ENCODE assay signal across 9 cellular contexts in the genomic region with DNA sequence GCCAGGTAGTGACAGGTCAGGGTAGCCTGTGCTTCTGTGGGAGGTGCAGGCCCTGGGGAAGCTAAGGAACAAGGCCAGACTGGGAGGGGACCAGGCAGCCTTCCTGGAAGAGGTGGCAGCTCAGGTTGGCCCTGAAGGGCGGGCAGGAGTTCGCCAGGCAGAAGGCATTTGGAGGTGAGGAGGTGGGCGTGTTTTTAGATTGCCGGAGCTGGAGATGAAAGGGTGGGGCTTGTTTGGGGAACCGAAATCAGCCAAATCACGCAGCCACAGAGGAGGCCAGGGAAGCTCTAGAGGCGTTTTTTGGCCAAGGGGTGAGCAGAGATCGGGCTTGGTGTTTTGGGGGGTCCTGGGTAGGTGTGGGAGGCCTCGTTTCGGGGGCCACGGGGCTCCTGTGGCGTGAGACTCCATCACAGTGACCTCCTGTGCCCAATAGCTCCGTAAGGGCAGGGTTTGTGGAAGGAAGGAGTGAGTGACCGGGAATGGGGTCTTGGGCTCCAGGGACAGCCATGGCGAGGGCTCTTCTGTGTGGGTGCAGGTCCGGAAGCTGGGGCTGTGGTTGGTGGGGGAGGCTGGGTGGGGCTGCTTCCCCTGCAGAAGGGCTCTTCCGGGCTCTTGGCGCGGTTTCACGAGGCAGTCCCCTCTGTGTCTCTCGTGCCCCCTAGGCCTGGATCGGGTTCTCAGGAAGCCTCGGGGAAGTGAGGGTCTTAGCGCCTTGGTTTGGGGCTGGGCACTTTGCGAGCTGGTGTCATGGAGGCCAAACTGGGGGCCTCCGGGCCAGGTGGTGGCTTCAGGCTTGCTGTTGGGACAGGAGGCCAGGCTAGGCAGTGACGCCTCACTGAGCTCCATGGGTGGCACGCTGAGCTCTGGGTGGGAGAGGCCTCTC. TPM values are rescaled to one million over a fixed set of nuclear protein-coding genes. Genes with fewer than 3 reads are reported as not detected.
DNase-seq lines count a peak whose midpoint lies in the region; ATAC-seq and TF ChIP-seq lines count a peak whose summit lies in the region.
"Had no signal": no experiment of that assay in that cellular context is flagged by ENCODE, and none has a peak within 500 bp of the region (broad histone marks: within the 10 kb centered on the region; RNA-seq: fewer than 3 reads in every experiment).

No MANE protein-coding gene starts in this region.

- H3K27me3 ChIP-seq in breast epithelium: no peaks in the 10 kb centered on the region
- H3K27me3 ChIP-seq: pancreas had no signal

- intact Hi-C loops in breast epithelium (cut with DNase I; ENCODE audit: low total_unique reads) (no loop called here), MCF 10A (cut with micrococcal nuclease) (no loop called here), activated B cell treated with CpG ODN at 0.5 μM for 24 hours (cut with micrococcal nuclease) (loop anchor here (1.0 to 2.0 kb wide), 5 partner anchors 8 to 469 kb away; partner anchors contain the start of genes ADCY7 and CYLD)

- TF ChIP-seq CTCF in breast epithelium (IDR thresholded peaks at IDR 0.05) (no peak), MCF 10A (IDR thresholded peaks at IDR 0.05; ENCODE audit: unreplicated experiment) (no peak), activated B cell treated with CpG ODN at 0.5 μM for 24 hours (IDR thresholded peaks at IDR 0.05) (no peak)

- H3K9me3 Mint-ChIP-seq in MCF 10A (ENCODE audit: unreplicated experiment) (no peaks in the 10 kb centered on the region), activated B cell treated with CpG ODN at 0.5 μM for 24 hours (peaks cover 4% of the 10 kb centered on the region)
- H3K9me3 Mint-ChIP-seq in stimulated activated naive CD8-positive, alpha-beta T cell treated with anti-CD3 and anti-CD28 coated beads, Interleukin-15, amount 100 ng/mL, for 72 hours: peaks cover 4 to 7% of the 10 kb centered on the region in 2 donors

- H3K9me3 ChIP-seq in breast epithelium: no peaks in the 10 kb centered on the region
- H3K9me3 ChIP-seq: pancreas had no signal

- POLR2A ChIA-PET in MCF 10A (lab: Yijun Ruan, JAX) (no interaction called here), activated B cell treated with CpG ODN at 0.5 μM for 24 hours (lab: Charles Lee) (interaction anchor here (0.5 to 16.1 kb wide), 19 partner anchors 5 to 472 kb away, joined by 3 to 244 read pairs (median 6); partner anchors contain the start of genes ADCY7, CNEP1R1, CYLD and SNX20)

- no peak for TF ChIP-seq POLR2A in breast epithelium (IDR thresholded peaks at IDR 0.05)

- H3K4me3 Mint-ChIP-seq in MCF 10A (ENCODE audit: unreplicated experiment) (no peak overlapping the region), activated B cell treated with CpG ODN at 0.5 μM for 24 hours (peak overlapping the region; percentile 99)
- H3K4me3 Mint-ChIP-seq in stimulated activated naive CD8-positive, alpha-beta T cell treated with anti-CD3 and anti-CD28 coated beads, Interleukin-15, amount 100 ng/mL, for 72 hours: peak overlapping the region; percentile 94 to 99

- no peaks in the 10 kb centered on the region for H3K4me1 ChIP-seq in breast epithelium
- H3K4me1 ChIP-seq: pancreas had no signal

- H3K36me3 Mint-ChIP-seq in MCF 10A (ENCODE audit: insufficient read depth, unreplicated experiment) (no peaks in the 10 kb centered on the region), activated B cell treated with CpG ODN at 0.5 μM for 24 hours (ENCODE audit: low read depth) (peaks cover 13% of the 10 kb centered on the region)

- no TSS peak for BruUV-seq in MCF 10A (replicated peaks; lab: Mats Ljungman, UMichigan)

- H3K36me3 ChIP-seq in breast epithelium: no peaks in the 10 kb centered on the region
- H3K36me3 ChIP-seq: pancreas had no signal

- peak overlapping the region in 1 of 2 donors; percentile 55 for H3K27ac ChIP-seq in breast epithelium

- CTCF ChIA-PET in MCF 10A (lab: Yijun Ruan, JAX) (interaction anchor here (0.5 to 1.3 kb wide), 9 partner anchors 9 to 533 kb away, joined by 3 to 5 read pairs (median 3); no protein-coding TSS in a partner anchor), activated B cell treated with CpG ODN at 0.5 μM for 24 hours (lab: Charles Lee) (interaction anchor here (0.9 to 4.4 kb wide), 9 partner anchors 8 to 123 kb away, joined by 3 to 21 read pairs (median 10); no protein-coding TSS in a partner anchor)

- no peak overlapping the region for H3K27ac Mint-ChIP-seq in MCF 10A (ENCODE audit: low read depth, unreplicated experiment)
- peak overlapping the region; percentile 100 for H3K27ac Mint-ChIP-seq in activated B cell treated with CpG ODN at 0.5 μM for 24 hours
- peak overlapping the region; percentile 94 to 98 for H3K27ac Mint-ChIP-seq in stimulated activated naive CD8-positive, alpha-beta T cell treated with anti-CD3 and anti-CD28 coated beads, Interleukin-15, amount 100 ng/mL, for 72 hours

- H3K4me1 Mint-ChIP-seq in MCF 10A (ENCODE audit: insufficient read depth, unreplicated experiment) (no peaks in the 10 kb centered on the region), activated B cell treated with CpG ODN at 0.5 μM for 24 hours (peaks cover 93% of the 10 kb centered on the region)
- peaks cover 98% of the 10 kb centered on the region for H3K4me1 Mint-ChIP-seq in stimulated activated naive CD8-positive, alpha-beta T cell treated with anti-CD3 and anti-CD28 coated beads, Interleukin-15, amount 100 ng/mL, for 72 hours

- H3K27me3 Mint-ChIP-seq in MCF 10A (ENCODE audit: insufficient read depth, unreplicated experiment): no peaks in the 10 kb centered on the region
- H3K27me3 Mint-ChIP-seq in activated B cell treated with CpG ODN at 0.5 μM for 24 hours: no peaks in the 10 kb centered on the region
- H3K27me3 Mint-ChIP-seq in stimulated activated naive CD8-positive, alpha-beta T cell treated with anti-CD3 and anti-CD28 coated beads, Interleukin-15, amount 100 ng/mL, for 72 hours: no peaks in the 10 kb centered on the region

- DNase-seq in breast epithelium (ENCODE audit: low spot score in 2 of 2): no peak
- no peak for DNase-seq in MCF 10A (ENCODE audit: unreplicated experiment)
- peak; percentile 65 for DNase-seq in activated B cell treated with CpG ODN at 0.5 μM for 24 hours
- peak; percentile 87 for DNase-seq in germinal center (ENCODE audit: low spot score)
- peak; percentile 52 to 57 for DNase-seq in stimulated activated naive CD8-positive, alpha-beta T cell treated with anti-CD3 and anti-CD28 coated beads, Interleukin-15, amount 100 ng/mL, for 72 hours
- no peak for DNase-seq in NCI-H2196 treated with DMSO at 0.1 percent for 48 hours (lab: John Stamatoyannopoulos, UW; ENCODE audit: unreplicated experiment)
- no peak for DNase-seq in Ammon's horn (ENCODE audit: low spot score)

- peak; percentile 72 for ATAC-seq in HG03342 (IDR thresholded peaks at IDR 0.05; ENCODE audit: unreplicated experiment)
- ATAC-seq in activated B cell treated with CpG ODN at 0.5 μM for 24 hours (ENCODE audit: low read depth): peak; percentile 82
- peak; percentile 66 for ATAC-seq in stimulated activated naive CD8-positive, alpha-beta T cell treated with anti-CD3 and anti-CD28 coated beads, Interleukin-15, amount 100 ng/mL, for 72 hours

- peak overlapping the region; percentile 23 to 37 (median 35) for H3K4me3 ChIP-seq in breast epithelium

RNA-seq across cellular contexts. Expression of gene ADCY7, which starts 7.8 kb away (rescaled TPM):
- total RNA-seq in breast epithelium (10 to 100 TPM in 2 of 3 donors, 1 to 10 TPM in 1; 6.2 to 30.7 (median 10.2) TPM), MCF 10A (2022) (32.9 and 61.5 TPM in 2 replicates), activated B cell treated with CpG ODN at 0.5 μM for 24 hours (109 and 128 TPM in 2 replicates)

Comparison
In these comparisons a context has a peak if more than half of its experiments do, and no peak if none do; other contexts are left out.
1. DNase-seq: peak in activated B cell treated with CpG ODN at 0.5 μM for 24 hours (single experiment), germinal center (single experiment) and stimulated activated naive CD8-positive, alpha-beta T cell treated with anti-CD3 and anti-CD28 coated beads, Interleukin-15, amount 100 ng/mL, for 72 hours (2 of 2); none in breast epithelium (0 of 2), MCF 10A (single experiment), NCI-H2196 treated with DMSO at 0.1 percent for 48 hours (single experiment) and Ammon's horn (single experiment).
2. Peak in every context shown above with its lines, with median percentiles within 50 percentile points of each other: ATAC-seq.